ENCODE assay signal across 8 cellular contexts in the genomic region with DNA sequence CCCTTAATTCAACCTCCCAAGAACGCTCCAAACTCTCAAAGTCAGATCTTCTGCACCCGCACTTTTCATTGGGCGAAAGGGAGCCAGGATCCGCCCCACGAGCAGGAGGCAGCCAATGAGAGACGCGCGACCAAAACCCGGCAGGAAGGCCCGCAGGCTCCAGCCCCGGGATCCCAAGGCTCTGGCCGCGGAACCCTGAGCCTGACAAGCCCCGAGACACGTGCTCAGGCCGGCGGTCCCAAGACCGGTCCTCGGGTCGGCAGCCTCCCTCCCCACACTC. TPM values are rescaled to one million over a fixed set of nuclear protein-coding genes. Genes with fewer than 3 reads are reported as not detected.
DNase-seq lines count a peak whose midpoint lies in the region; ATAC-seq, FAIRE-seq and TF ChIP-seq lines count a peak whose summit lies in the region.

No MANE protein-coding gene starts in this region.

- H3K4me3 ChIP-seq in WERI-Rb-1 (ENCODE audit: low read depth, low read length) (peak overlapping the region; percentile 96), breast epithelium (peak overlapping the region; percentile 97 to 99 (median 98))

- H3K36me3 Mint-ChIP-seq in immature natural killer cell, result peaks cover 5 to 12% (median 9%) of the 10 kb centered on the region in 3 donors

- H3K27ac Mint-ChIP-seq in immature natural killer cell, result peak overlapping the region; percentile 90 to 97 (median 95)

- H3K4me1 Mint-ChIP-seq in immature natural killer cell, result peaks cover 31 to 42% of the 10 kb centered on the region in 2 donors

- no peaks in the 10 kb centered on the region for H3K9me3 Mint-ChIP-seq in immature natural killer cell

- peaks cover 7 to 8% (median 8%) of the 10 kb centered on the region in 3 donors for H3K27me3 Mint-ChIP-seq in immature natural killer cell (ENCODE audit: low read depth in 3 of 3)

- FAIRE-seq in A204.1 (lab: Jason Lieb, UNC), result peak; percentile 55

- peaks cover 0 to 21% of the 10 kb centered on the region in 2 donors for H3K4me1 ChIP-seq in breast epithelium

- TF ChIP-seq CTCF in WERI-Rb-1 (IDR thresholded peaks at IDR 0.05; ENCODE audit: low read depth, low read length), result no peak
- no peak for TF ChIP-seq CTCF in breast epithelium (IDR thresholded peaks at IDR 0.05)

- H3K4me3 Mint-ChIP-seq in immature natural killer cell, result peak overlapping the region; percentile 93 to 99 (median 97)

- ATAC-seq in GM18520 (IDR thresholded peaks at IDR 0.05; ENCODE audit: unreplicated experiment), result peak; percentile 47
- peak; percentile 70 for ATAC-seq in HG03064 (IDR thresholded peaks at IDR 0.05; ENCODE audit: low read depth, unreplicated experiment)

- no peaks in the 10 kb centered on the region for H3K27me3 ChIP-seq in WERI-Rb-1 (ENCODE audit: insufficient read depth, low read depth, severe bottlenecking)
- no peaks in the 10 kb centered on the region for H3K27me3 ChIP-seq in breast epithelium

- H3K27ac ChIP-seq in WERI-Rb-1, result peak overlapping the region; percentile 93
- peak overlapping the region; percentile 97 to 99 for H3K27ac ChIP-seq in breast epithelium

- H3K36me3 ChIP-seq in WERI-Rb-1 (peaks cover 44% of the 10 kb centered on the region), breast epithelium (no peaks in the 10 kb centered on the region)

- no peaks in the 10 kb centered on the region for H3K9me3 ChIP-seq in WERI-Rb-1 (ENCODE audit: severe bottlenecking)
- H3K9me3 ChIP-seq in breast epithelium, result no peaks in the 10 kb centered on the region

- no peak for TF ChIP-seq POLR2A in breast epithelium (IDR thresholded peaks at IDR 0.05)

- peak; percentile 84 for DNase-seq in NCI-H2171 treated with DMSO at 0.1 percent for 48 hours (lab: John Stamatoyannopoulos, UW)
- DNase-seq in WERI-Rb-1, result peak; percentile 85
- peak; percentile 81 to 85 for DNase-seq in breast epithelium (ENCODE audit: low spot score in 2 of 2)
- peak; percentile 88 to 90 (median 90) for DNase-seq in immature natural killer cell
- DNase-seq in smooth muscle cell of the brain vasculature (ENCODE audit: low read depth, low spot score), result peak; percentile 62

- intact Hi-C loops in breast epithelium (cut with DNase I; ENCODE audit: low total_unique reads), result loop anchor here (10.0 kb wide), 1 partner anchor 170 kb away; the partner anchor contains the start of gene PLBD2

RNA-seq across cellular contexts. Expression of gene DDX54, which starts 0.4 kb away (rescaled TPM):
- total RNA-seq in breast epithelium, result 10 to 100 TPM; 51.5 to 62.1 (median 60.3) TPM
- polyA plus RNA-seq in immature natural killer cell, result 10 to 100 TPM in 2 of 3 donors, 1 to 10 TPM in 1; 7.8 to 34.2 (median 11.0) TPM

RNA-seq across cellular contexts. Expression of gene RITA1, which starts 0.7 kb away (rescaled TPM):
- total RNA-seq in breast epithelium, result 10 to 100 TPM in 2 of 3 donors, 1 to 10 TPM in 1; 9.4 to 22.4 (median 15.4) TPM
- 10 to 100 TPM; 31.3 to 36.6 (median 33.1) TPM for polyA plus RNA-seq in immature natural killer cell

RNA-seq across cellular contexts. Expression of gene CFAP73, which starts 35.3 kb away (rescaled TPM):
- under 1 TPM in 1 of 3 donors, not detected in 2; 0.29 TPM for total RNA-seq in breast epithelium
- not detected for polyA plus RNA-seq in immature natural killer cell

RNA-seq across cellular contexts. Expression of gene TPCN1, which starts 36.4 kb away (rescaled TPM):
- total RNA-seq in breast epithelium, result 10 to 100 TPM; 46.9 to 71.7 (median 59.5) TPM
- 1 to 10 TPM in 2 of 3 donors, not detected in 1; 3.0 to 3.1 TPM for polyA plus RNA-seq in immature natural killer cell

RNA-seq across cellular contexts. Expression of gene RASAL1, which starts 49.3 kb away (rescaled TPM):
- 1 to 10 TPM in 2 of 3 donors, not detected in 1; 1.3 to 6.7 TPM for total RNA-seq in breast epithelium
- not detected for polyA plus RNA-seq in immature natural killer cell

Comparison
In these comparisons a context has a peak if more than half of its experiments do, and no peak if none do; other contexts are left out.
1. Peak in every context shown above with its lines: DNase-seq, ATAC-seq, H3K4me3 ChIP-seq and H3K27ac ChIP-seq.